In the genomic region with DNA sequence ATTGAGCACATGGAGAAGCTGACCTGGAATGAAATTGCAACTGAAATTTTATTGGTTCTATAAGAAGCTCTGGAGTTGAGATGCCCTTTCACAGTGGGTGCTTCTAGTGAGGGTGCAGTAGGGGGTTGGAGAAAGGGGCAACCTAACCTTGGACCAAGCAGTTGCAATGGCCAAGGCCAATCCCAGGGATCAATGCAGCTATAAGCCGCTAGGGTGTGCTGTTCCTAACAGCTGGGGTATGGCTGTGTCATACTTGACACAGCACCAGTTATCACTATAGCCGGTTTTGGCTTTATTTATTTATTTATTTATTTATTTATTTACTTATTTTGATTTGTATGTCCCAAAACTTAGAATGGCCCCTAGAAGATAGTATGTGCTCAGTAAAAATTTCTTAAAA, we compare ENCODE assay signal across 8 cellular contexts.
DNase-seq lines count a peak whose midpoint lies in the region; ATAC-seq and TF ChIP-seq lines count a peak whose summit lies in the region.

No MANE protein-coding gene starts in this region.

- H3K9me3 ChIP-seq in breast epithelium, result no peaks in the 10 kb centered on the region

- POLR2A ChIA-PET in MCF 10A (lab: Yijun Ruan, JAX), result interaction anchor here (0.6 to 1.4 kb wide), 4 partner anchors 24 to 611 kb away, joined by 3 to 5 read pairs (median 3); no protein-coding TSS in a partner anchor
- POLR2A ChIA-PET in naive thymus-derived CD8-positive, alpha-beta T cell (lab: Charles Lee), result no interaction called here

- H3K4me1 ChIP-seq in breast epithelium, result no peaks in the 10 kb centered on the region

- intact Hi-C loops in MCF 10A (cut with micrococcal nuclease), result loop anchor here (5.0 to 10.0 kb wide), 2 partner anchors 401 to 504 kb away; partner anchors contain the start of gene FLRT2
- intact Hi-C loops in breast epithelium (cut with DNase I; ENCODE audit: low total_unique reads), result no loop called here

- H3K27ac Mint-ChIP-seq in MCF 10A (ENCODE audit: low read depth, unreplicated experiment), result no peak overlapping the region
- no peak overlapping the region for H3K27ac Mint-ChIP-seq in activated T-helper 17 cell treated with anti-CD3 and anti-CD28 coated beads, Interleukin-2, amount 50 U/mL, for 72 hours
- H3K27ac Mint-ChIP-seq in stimulated activated naive B cell treated with anti-CD40 and anti-IgM and Interleukin-4, amounts not matched to agents 10 μg/mL and 1 μg/mL and 100 μg/mL, for 72 hours, result no peak overlapping the region
- no peak overlapping the region for H3K27ac Mint-ChIP-seq in naive thymus-derived CD8-positive, alpha-beta T cell

- BruUV-seq in MCF 10A (replicated peaks; lab: Mats Ljungman, UMichigan), result no TSS peak

- no peaks in the 10 kb centered on the region for H3K27me3 Mint-ChIP-seq in MCF 10A (ENCODE audit: insufficient read depth, unreplicated experiment)
- H3K27me3 Mint-ChIP-seq in activated T-helper 17 cell treated with anti-CD3 and anti-CD28 coated beads, Interleukin-2, amount 50 U/mL, for 72 hours, result no peaks in the 10 kb centered on the region
- no peaks in the 10 kb centered on the region for H3K27me3 Mint-ChIP-seq in stimulated activated naive B cell treated with anti-CD40 and anti-IgM and Interleukin-4, amounts not matched to agents 10 μg/mL and 1 μg/mL and 100 μg/mL, for 72 hours
- no peaks in the 10 kb centered on the region for H3K27me3 Mint-ChIP-seq in naive thymus-derived CD8-positive, alpha-beta T cell

- ATAC-seq in HG03103 (IDR thresholded peaks at IDR 0.05; ENCODE audit: low read depth, unreplicated experiment) (peak; percentile 79), HG02763 (IDR thresholded peaks at IDR 0.05; ENCODE audit: unreplicated experiment) (no peak)
- ATAC-seq in activated T-helper 17 cell treated with anti-CD3 and anti-CD28 coated beads, Interleukin-2, amount 50 U/mL, for 72 hours (replicated peaks), result peak; percentile 66
- peak; percentile 38 to 61 for ATAC-seq in stimulated activated naive B cell treated with anti-CD40 and anti-IgM and Interleukin-4, amounts not matched to agents 10 μg/mL and 1 μg/mL and 100 μg/mL, for 72 hours (replicated peaks)
- ATAC-seq in naive thymus-derived CD8-positive, alpha-beta T cell, result no peak

- H3K4me3 ChIP-seq in breast epithelium, result no peak overlapping the region

- no peak overlapping the region for H3K27ac ChIP-seq in breast epithelium

- CTCF ChIA-PET in MCF 10A (lab: Yijun Ruan, JAX), result interaction anchor here (0.7 to 1.0 kb wide), 3 partner anchors 26 to 793 kb away, joined by 3 read pairs; no protein-coding TSS in a partner anchor

- no peaks in the 10 kb centered on the region for H3K36me3 Mint-ChIP-seq in MCF 10A (ENCODE audit: insufficient read depth, unreplicated experiment)
- H3K36me3 Mint-ChIP-seq in activated T-helper 17 cell treated with anti-CD3 and anti-CD28 coated beads, Interleukin-2, amount 50 U/mL, for 72 hours (ENCODE audit: low read depth), result no peaks in the 10 kb centered on the region
- H3K36me3 Mint-ChIP-seq in stimulated activated naive B cell treated with anti-CD40 and anti-IgM and Interleukin-4, amounts not matched to agents 10 μg/mL and 1 μg/mL and 100 μg/mL, for 72 hours, result no peaks in the 10 kb centered on the region
- H3K36me3 Mint-ChIP-seq in naive thymus-derived CD8-positive, alpha-beta T cell, result peaks cover 0 to 2% (median 0%) of the 10 kb centered on the region in 3 donors

- no peaks in the 10 kb centered on the region for H3K36me3 ChIP-seq in breast epithelium

- H3K4me3 Mint-ChIP-seq in MCF 10A (ENCODE audit: unreplicated experiment), result no peak overlapping the region
- no peak overlapping the region for H3K4me3 Mint-ChIP-seq in activated T-helper 17 cell treated with anti-CD3 and anti-CD28 coated beads, Interleukin-2, amount 50 U/mL, for 72 hours
- H3K4me3 Mint-ChIP-seq in stimulated activated naive B cell treated with anti-CD40 and anti-IgM and Interleukin-4, amounts not matched to agents 10 μg/mL and 1 μg/mL and 100 μg/mL, for 72 hours, result no peak overlapping the region
- no peak overlapping the region for H3K4me3 Mint-ChIP-seq in naive thymus-derived CD8-positive, alpha-beta T cell

- no peaks in the 10 kb centered on the region for H3K27me3 ChIP-seq in breast epithelium

- DNase-seq in MCF 10A (ENCODE audit: unreplicated experiment) (peak; percentile 29), breast epithelium (ENCODE audit: low spot score in 2 of 2) (no peak), NCI-H2107 (lab: John Stamatoyannopoulos, UW) (no peak)
- no peak for DNase-seq in stimulated activated naive B cell treated with anti-CD40 and anti-IgM and Interleukin-4, amounts not matched to agents 10 μg/mL and 1 μg/mL and 100 μg/mL, for 72 hours
- DNase-seq in naive thymus-derived CD8-positive, alpha-beta T cell, result no peak

- no peaks in the 10 kb centered on the region for H3K9me3 Mint-ChIP-seq in MCF 10A (ENCODE audit: unreplicated experiment)
- H3K9me3 Mint-ChIP-seq in activated T-helper 17 cell treated with anti-CD3 and anti-CD28 coated beads, Interleukin-2, amount 50 U/mL, for 72 hours, result no peaks in the 10 kb centered on the region
- no peaks in the 10 kb centered on the region for H3K9me3 Mint-ChIP-seq in stimulated activated naive B cell treated with anti-CD40 and anti-IgM and Interleukin-4, amounts not matched to agents 10 μg/mL and 1 μg/mL and 100 μg/mL, for 72 hours
- no peaks in the 10 kb centered on the region for H3K9me3 Mint-ChIP-seq in naive thymus-derived CD8-positive, alpha-beta T cell

- TF ChIP-seq POLR2A in breast epithelium (IDR thresholded peaks at IDR 0.05), result no peak

- no peaks in the 10 kb centered on the region for H3K4me1 Mint-ChIP-seq in MCF 10A (ENCODE audit: insufficient read depth, unreplicated experiment)
- no peaks in the 10 kb centered on the region for H3K4me1 Mint-ChIP-seq in activated T-helper 17 cell treated with anti-CD3 and anti-CD28 coated beads, Interleukin-2, amount 50 U/mL, for 72 hours
- no peaks in the 10 kb centered on the region for H3K4me1 Mint-ChIP-seq in stimulated activated naive B cell treated with anti-CD40 and anti-IgM and Interleukin-4, amounts not matched to agents 10 μg/mL and 1 μg/mL and 100 μg/mL, for 72 hours
- H3K4me1 Mint-ChIP-seq in naive thymus-derived CD8-positive, alpha-beta T cell, result peaks cover 0 to 10% (median 8%) of the 10 kb centered on the region in 4 donors

- peak; percentile 29 for TF ChIP-seq CTCF in MCF 10A (IDR thresholded peaks at IDR 0.05; ENCODE audit: unreplicated experiment)
- TF ChIP-seq CTCF in breast epithelium (IDR thresholded peaks at IDR 0.05), result no peak

Comparison
In these comparisons a context has a peak if more than half of its experiments do, and no peak if none do; other contexts are left out.
1. ATAC-seq: peak in HG03103 (single experiment), activated T-helper 17 cell treated with anti-CD3 and anti-CD28 coated beads, Interleukin-2, amount 50 U/mL, for 72 hours (single experiment) and stimulated activated naive B cell treated with anti-CD40 and anti-IgM and Interleukin-4, amounts not matched to agents 10 μg/mL and 1 μg/mL and 100 μg/mL, for 72 hours (2 of 2); none in naive thymus-derived CD8-positive, alpha-beta T cell (0 of 2) and HG02763 (single experiment).